In genomic region chr2:106161938-106162814, GRCh38 we compare ENCODE assay signal across 11 cellular contexts. TPM values are rescaled to one million over a fixed set of nuclear protein-coding genes. Genes with fewer than 3 reads are reported as not detected.
DNase-seq lines count a peak whose midpoint lies in the region; ATAC-seq and TF ChIP-seq lines count a peak whose summit lies in the region.
"Had no signal": no experiment of that assay in that cellular context is flagged by ENCODE, and none has a peak within 500 bp of the region (broad histone marks: within the 10 kb centered on the region; RNA-seq: fewer than 3 reads in every experiment).

No MANE protein-coding gene starts in this region.

- H3K27ac ChIP-seq in tibial artery = no peak overlapping the region

- peaks cover 89% of the 10 kb centered on the region for H3K4me1 Mint-ChIP-seq in activated CD4-positive, alpha-beta T cell treated with anti-CD3 and anti-CD28 coated beads for 36 hours
- peaks cover 84% of the 10 kb centered on the region for H3K4me1 Mint-ChIP-seq in activated CD4-positive, alpha-beta memory T cell treated with anti-CD3 and anti-CD28 coated beads for 36 hours (ENCODE audit: low read depth)
- H3K4me1 Mint-ChIP-seq in stimulated activated effector memory CD8-positive, alpha-beta T cell treated with anti-CD3 and anti-CD28 coated beads, Interleukin-12 subunit alpha, Interleukin-12 subunit beta, amount 100 ng/mL, for 72 hours = peaks cover 61% of the 10 kb centered on the region

- no peaks in the 10 kb centered on the region for H3K27me3 Mint-ChIP-seq in activated CD4-positive, alpha-beta T cell treated with anti-CD3 and anti-CD28 coated beads for 36 hours
- H3K27me3 Mint-ChIP-seq in activated CD4-positive, alpha-beta memory T cell treated with anti-CD3 and anti-CD28 coated beads for 36 hours = no peaks in the 10 kb centered on the region

- H3K27ac Mint-ChIP-seq in activated CD4-positive, alpha-beta T cell treated with anti-CD3 and anti-CD28 coated beads for 36 hours = peak overlapping the region; percentile 66
- H3K27ac Mint-ChIP-seq in activated CD4-positive, alpha-beta memory T cell treated with anti-CD3 and anti-CD28 coated beads for 36 hours = peak overlapping the region; percentile 91
- peak overlapping the region; percentile 93 for H3K27ac Mint-ChIP-seq in stimulated activated effector memory CD8-positive, alpha-beta T cell treated with anti-CD3 and anti-CD28 coated beads, Interleukin-12 subunit alpha, Interleukin-12 subunit beta, amount 100 ng/mL, for 72 hours

- H3K9me3 Mint-ChIP-seq in activated CD4-positive, alpha-beta T cell treated with anti-CD3 and anti-CD28 coated beads for 36 hours (ENCODE audit: low read depth) = no peaks in the 10 kb centered on the region
- no peaks in the 10 kb centered on the region for H3K9me3 Mint-ChIP-seq in activated CD4-positive, alpha-beta memory T cell treated with anti-CD3 and anti-CD28 coated beads for 36 hours
- no peaks in the 10 kb centered on the region for H3K9me3 Mint-ChIP-seq in stimulated activated effector memory CD8-positive, alpha-beta T cell treated with anti-CD3 and anti-CD28 coated beads, Interleukin-12 subunit alpha, Interleukin-12 subunit beta, amount 100 ng/mL, for 72 hours

- H3K36me3 Mint-ChIP-seq in activated CD4-positive, alpha-beta T cell treated with anti-CD3 and anti-CD28 coated beads for 36 hours (ENCODE audit: low read depth) = peaks cover 51% of the 10 kb centered on the region
- H3K36me3 Mint-ChIP-seq in activated CD4-positive, alpha-beta memory T cell treated with anti-CD3 and anti-CD28 coated beads for 36 hours = peaks cover 25% of the 10 kb centered on the region
- peaks cover 43% of the 10 kb centered on the region for H3K36me3 Mint-ChIP-seq in stimulated activated effector memory CD8-positive, alpha-beta T cell treated with anti-CD3 and anti-CD28 coated beads, Interleukin-12 subunit alpha, Interleukin-12 subunit beta, amount 100 ng/mL, for 72 hours

- no peaks in the 10 kb centered on the region for H3K27me3 ChIP-seq in tibial artery
- H3K27me3 ChIP-seq: gastroesophageal sphincter had no signal

- no peaks in the 10 kb centered on the region for H3K4me1 ChIP-seq in tibial artery

- H3K36me3 ChIP-seq in tibial artery = peaks cover 6 to 14% (median 10%) of the 10 kb centered on the region in 3 donors

- ATAC-seq in activated CD4-positive, alpha-beta T cell treated with anti-CD3 and anti-CD28 coated beads for 36 hours = no peak
- no peak for ATAC-seq in stimulated activated effector memory CD8-positive, alpha-beta T cell treated with anti-CD3 and anti-CD28 coated beads, Interleukin-12 subunit alpha, Interleukin-12 subunit beta, amount 100 ng/mL, for 72 hours
- no peak for ATAC-seq in GM21515 (IDR thresholded peaks at IDR 0.05; ENCODE audit: unreplicated experiment)
- ATAC-seq: gastroesophageal sphincter had no signal

- no peak overlapping the region for H3K4me3 Mint-ChIP-seq in activated CD4-positive, alpha-beta T cell treated with anti-CD3 and anti-CD28 coated beads for 36 hours
- H3K4me3 Mint-ChIP-seq in activated CD4-positive, alpha-beta memory T cell treated with anti-CD3 and anti-CD28 coated beads for 36 hours = no peak overlapping the region
- H3K4me3 Mint-ChIP-seq in stimulated activated effector memory CD8-positive, alpha-beta T cell treated with anti-CD3 and anti-CD28 coated beads, Interleukin-12 subunit alpha, Interleukin-12 subunit beta, amount 100 ng/mL, for 72 hours = peak overlapping the region; percentile 80

- DNase-seq in activated CD4-positive, alpha-beta T cell treated with anti-CD3 and anti-CD28 coated beads for 36 hours = no peak
- no peak for DNase-seq in activated CD4-positive, alpha-beta T cell treated with anti-CD3 and anti-CD28 coated beads for 4 hours
- DNase-seq in activated CD4-positive, alpha-beta memory T cell treated with anti-CD3 and anti-CD28 coated beads for 36 hours = no peak
- DNase-seq in iris pigment epithelial cell (ENCODE audit: low read depth) (peak; percentile 64), NCI-H526 (lab: John Stamatoyannopoulos, UW) (no peak), tibial artery (no peak)
- no peak for DNase-seq in stimulated activated effector memory CD8-positive, alpha-beta T cell treated with anti-CD3 and anti-CD28 coated beads, Interleukin-12 subunit alpha, Interleukin-12 subunit beta, amount 100 ng/mL, for 72 hours (ENCODE audit: low spot score in 2 of 2)
- DNase-seq: amniotic stem cell, NCI-H2227 treated with DMSO at 0.1 percent for 48 hours had no signal

- POLR2A ChIA-PET in activated CD4-positive, alpha-beta T cell treated with anti-CD3 and anti-CD28 coated beads for 36 hours (lab: Charles Lee) = interaction anchor here (1.5 kb wide), 1 partner anchor 31 kb away, joined by 8 read pairs; no protein-coding TSS in a partner anchor
- POLR2A ChIA-PET in activated CD4-positive, alpha-beta memory T cell treated with anti-CD3 and anti-CD28 coated beads for 36 hours (lab: Charles Lee) = interaction anchor here (4.2 to 8.1 kb wide), 3 partner anchors 18 to 32 kb away, joined by 35 to 52 read pairs (median 45); partner anchors contain the start of gene UXS1

- intact Hi-C loops in activated CD4-positive, alpha-beta T cell treated with anti-CD3 and anti-CD28 coated beads for 36 hours (cut with DNase I, micrococcal nuclease) = loop anchor here in 1 of 2 experiments (2.0 to 5.0 kb wide), 2 partner anchors 31 to 55 kb away; no protein-coding TSS in a partner anchor
- intact Hi-C loops in activated CD4-positive, alpha-beta memory T cell treated with anti-CD3 and anti-CD28 coated beads for 36 hours (cut with micrococcal nuclease) = loop anchor here (2.0 to 5.0 kb wide), 2 partner anchors 35 to 55 kb away; no protein-coding TSS in a partner anchor
- intact Hi-C loops in tibial artery (cut with DNase I; ENCODE audit: low total_unique reads) = no loop called here

- CTCF ChIA-PET in activated CD4-positive, alpha-beta T cell treated with anti-CD3 and anti-CD28 coated beads for 36 hours (lab: Charles Lee) = interaction anchor here (0.6 to 1.3 kb wide), 4 partner anchors 8 to 64 kb away, joined by 3 to 4 read pairs (median 3); no protein-coding TSS in a partner anchor
- CTCF ChIA-PET in activated CD4-positive, alpha-beta memory T cell treated with anti-CD3 and anti-CD28 coated beads for 36 hours (lab: Charles Lee) = interaction anchor here (0.7 to 2.6 kb wide), 3 partner anchors 12 to 58 kb away, joined by 3 to 10 read pairs (median 3); no protein-coding TSS in a partner anchor

- no peaks in the 10 kb centered on the region for H3K9me3 ChIP-seq in tibial artery
- H3K9me3 ChIP-seq: gastroesophageal sphincter had no signal

- H3K4me3 ChIP-seq in tibial artery = no peak overlapping the region
- H3K4me3 ChIP-seq: gastroesophageal sphincter had no signal

- TF ChIP-seq CTCF in tibial artery (IDR thresholded peaks at IDR 0.05) = no peak

RNA-seq across cellular contexts. Expression of gene UXS1, which starts 31.9 kb away (rescaled TPM):
- total RNA-seq in activated CD4-positive, alpha-beta T cell treated with anti-CD3 and anti-CD28 coated beads for 36 hours = 10 to 100 TPM; 35.6 to 37.7 TPM
- 10 to 100 TPM; 39.2 to 41.5 TPM for total RNA-seq in activated CD4-positive, alpha-beta memory T cell treated with anti-CD3 and anti-CD28 coated beads for 36 hours
